ENCODE assay signal across 9 cellular contexts in genomic region chr2:152497481-152498052, GRCh38.
DNase-seq lines count a peak whose midpoint lies in the region; ATAC-seq and TF ChIP-seq lines count a peak whose summit lies in the region.
"Had no signal": no experiment of that assay in that cellular context is flagged by ENCODE, and none has a peak within 500 bp of the region (broad histone marks: within the 10 kb centered on the region; RNA-seq: fewer than 3 reads in every experiment).

No MANE protein-coding gene starts in this region.

- H3K79me2 ChIP-seq in GM23338 (replicated peaks; ENCODE audit: insufficient read depth) = peaks cover 81% of the 10 kb centered on the region

- peaks cover 61% of the 10 kb centered on the region for H3K4me1 Mint-ChIP-seq in GM23338
- H3K4me1 Mint-ChIP-seq in activated naive CD4-positive, alpha-beta T cell treated with anti-CD3 and anti-CD28 coated beads for 36 hours (ENCODE audit: low read depth) = peaks cover 3% of the 10 kb centered on the region
- peaks cover 45% of the 10 kb centered on the region for H3K4me1 Mint-ChIP-seq in glutamatergic neuron (ENCODE audit: low read depth, unreplicated experiment)

- peaks cover 0 to 76% (median 37%) of the 10 kb centered on the region in 11 experiments; a peak in 17 of 22 replicates for H3K36me3 ChIP-seq in BLaER1 treated with 17β-estradiol and CSF1 and Interleukin-3, amounts not matched to agents 10 nM and 100 nM
- no peaks in the 10 kb centered on the region for H3K36me3 ChIP-seq in GM23338 (ENCODE audit: insufficient read depth)

- H2AFZ ChIP-seq in GM23338 = no peak overlapping the region

- H3K9me3 Mint-ChIP-seq in GM23338 = peaks cover 9% of the 10 kb centered on the region; the same call in 2 of the 3 replicates
- H3K9me3 Mint-ChIP-seq in activated naive CD4-positive, alpha-beta T cell treated with anti-CD3 and anti-CD28 coated beads for 36 hours = no peaks in the 10 kb centered on the region
- peaks cover 17% of the 10 kb centered on the region for H3K9me3 Mint-ChIP-seq in glutamatergic neuron (ENCODE audit: unreplicated experiment)

- H3K4me1 ChIP-seq in BLaER1 treated with 17β-estradiol and CSF1 and Interleukin-3, amounts not matched to agents 10 nM and 100 nM = peaks cover 8 to 98% (median 39%) of the 10 kb centered on the region in 10 experiments; a peak in 19 of 20 replicates
- H3K4me1 ChIP-seq in GM23338 (ENCODE audit: insufficient read depth) = peaks cover 27% of the 10 kb centered on the region

- H3K27ac ChIP-seq in BLaER1 treated with 17β-estradiol and CSF1 and Interleukin-3, amounts not matched to agents 10 nM and 100 nM = peak overlapping the region in 6 of 11 experiments; percentile 25 to 91 (median 72); a peak in 11 of 22 replicates
- no peak overlapping the region for H3K27ac ChIP-seq in GM23338 (ENCODE audit: low read depth)

- no peaks in the 10 kb centered on the region for H3K27me3 ChIP-seq in BLaER1 treated with 17β-estradiol and CSF1 and Interleukin-3, amounts not matched to agents 10 nM and 100 nM
- no peaks in the 10 kb centered on the region for H3K27me3 ChIP-seq in GM23338 (ENCODE audit: insufficient read depth)

- TF ChIP-seq CTCF in GM23338 (conservative IDR thresholded peaks at IDR 0.05; ENCODE audit: low read depth in 2 of 2) (no peak), fibroblast of the aortic adventitia (IDR thresholded peaks at IDR 0.05; ENCODE audit: insufficient read depth, low read length) (no peak), glutamatergic neuron (IDR thresholded peaks at IDR 0.05; ENCODE audit: partially characterized antibody, unreplicated experiment) (no peak)

- DNase-seq in GM23338 (ENCODE audit: low spot score) (no peak), NCI-H2196 (lab: John Stamatoyannopoulos, UW; ENCODE audit: unreplicated experiment) (peak; percentile 67), fibroblast of the aortic adventitia (ENCODE audit: low read depth) (peak; percentile 93), NCI-H2227 treated with DMSO at 0.1 percent for 48 hours (lab: John Stamatoyannopoulos, UW) (no peak), glutamatergic neuron (no peak)
- no peak for DNase-seq in activated naive CD4-positive, alpha-beta T cell treated with anti-CD3 and anti-CD28 coated beads for 36 hours
- DNase-seq in activated CD8-positive, alpha-beta memory T cell treated with anti-CD3 and anti-CD28 coated beads, Interleukin-2, amount 50 U/mL, for 4 hours = no peak
- DNase-seq: MM.1S had no signal

- intact Hi-C loops in activated naive CD4-positive, alpha-beta T cell treated with anti-CD3 and anti-CD28 coated beads for 36 hours (cut with micrococcal nuclease) = no loop called here

- 0 out of 20 replicates have a peak overlapping the region, but pooled peaks of 1 of the 10 experiments have one; percentile 7 for H3K4me3 ChIP-seq in BLaER1 treated with 17β-estradiol and CSF1 and Interleukin-3, amounts not matched to agents 10 nM and 100 nM
- H3K4me3 ChIP-seq in GM23338 = no peak overlapping the region
- H3K4me3 ChIP-seq in fibroblast of the aortic adventitia (ENCODE audit: low read depth, low read length) = no peak overlapping the region

- peaks cover 2% of the 10 kb centered on the region; the same call in 1 of the 2 replicates for H3K9me2 ChIP-seq in GM23338 (ENCODE audit: insufficient read depth)

- H3K4me3 Mint-ChIP-seq in GM23338 = no peak overlapping the region
- no peak overlapping the region for H3K4me3 Mint-ChIP-seq in activated naive CD4-positive, alpha-beta T cell treated with anti-CD3 and anti-CD28 coated beads for 36 hours
- no peak overlapping the region for H3K4me3 Mint-ChIP-seq in glutamatergic neuron (ENCODE audit: unreplicated experiment)

- CTCF ChIA-PET in activated naive CD4-positive, alpha-beta T cell treated with anti-CD3 and anti-CD28 coated beads for 36 hours (lab: Charles Lee) = no interaction called here

- H3F3A ChIP-seq in GM23338 (replicated peaks; ENCODE audit: low read depth) = no peaks in the 10 kb centered on the region

- H3K4me2 ChIP-seq in BLaER1 treated with 17β-estradiol and CSF1 and Interleukin-3, amounts not matched to agents 10 nM and 100 nM = peak overlapping the region in 4 of 11 experiments; percentile 29 to 89 (median 82); a peak in 8 of 22 replicates
- no peak overlapping the region for H3K4me2 ChIP-seq in GM23338

- ATAC-seq in GM23338 = no peak

- peaks cover 8 to 54% (median 35%) of the 10 kb centered on the region in 11 experiments; a peak in 20 of 22 replicates for H3K9me3 ChIP-seq in BLaER1 treated with 17β-estradiol and CSF1 and Interleukin-3, amounts not matched to agents 10 nM and 100 nM (replicated peaks in 1 of 11)

- peak overlapping the region in 4 of 11 experiments; percentile 37 to 75 (median 68); a peak in 6 of 22 replicates for H3K9ac ChIP-seq in BLaER1 treated with 17β-estradiol and CSF1 and Interleukin-3, amounts not matched to agents 10 nM and 100 nM

- peaks cover 0 to 97% (median 40%) of the 10 kb centered on the region in 11 experiments; a peak in 8 of 22 replicates for H4K20me1 ChIP-seq in BLaER1 treated with 17β-estradiol and CSF1 and Interleukin-3, amounts not matched to agents 10 nM and 100 nM
- no peaks in the 10 kb centered on the region; the same call in 1 of the 2 replicates for H4K20me1 ChIP-seq in GM23338 (replicated peaks; ENCODE audit: insufficient read depth)

- H3K27ac Mint-ChIP-seq in GM23338 (peak overlapping the region; percentile 47), glutamatergic neuron (ENCODE audit: unreplicated experiment) (no peak overlapping the region)
- H3K27ac Mint-ChIP-seq in activated naive CD4-positive, alpha-beta T cell treated with anti-CD3 and anti-CD28 coated beads for 36 hours = no peak overlapping the region

- H3K27me3 Mint-ChIP-seq in GM23338 (ENCODE audit: insufficient read depth, low read depth, poor library complexity) = peaks cover 2% of the 10 kb centered on the region
- peaks cover 18% of the 10 kb centered on the region for H3K27me3 Mint-ChIP-seq in activated naive CD4-positive, alpha-beta T cell treated with anti-CD3 and anti-CD28 coated beads for 36 hours (ENCODE audit: low read depth)
- H3K27me3 Mint-ChIP-seq in glutamatergic neuron (ENCODE audit: unreplicated experiment) = peaks cover 2% of the 10 kb centered on the region

- peaks cover 12% of the 10 kb centered on the region; the same call in 2 of the 3 replicates for H3K36me3 Mint-ChIP-seq in GM23338 (ENCODE audit: low read depth)
- H3K36me3 Mint-ChIP-seq in activated naive CD4-positive, alpha-beta T cell treated with anti-CD3 and anti-CD28 coated beads for 36 hours (ENCODE audit: low read depth) = no peaks in the 10 kb centered on the region
- H3K36me3 Mint-ChIP-seq in glutamatergic neuron (ENCODE audit: unreplicated experiment) = no peaks in the 10 kb centered on the region

TF ChIP-seq in GM23338, 12 proteins besides CTCF, POLR2A, EP300 and RAD21 (continues in another document):
- no peak for TF ChIP-seq JUNB (IDR thresholded peaks at IDR 0.05; ENCODE audit: unreplicated experiment)
- TF ChIP-seq ZNF331 (CRISPR knock-in tag; IDR thresholded peaks at IDR 0.05; ENCODE audit: low read depth) = no peak

Comparison
In these comparisons a context has a peak if more than half of its experiments do, and no peak if none do; other contexts are left out.
1. DNase-seq: peak in NCI-H2196 (single experiment) and fibroblast of the aortic adventitia (single experiment); none in GM23338 (single experiment), NCI-H2227 treated with DMSO at 0.1 percent for 48 hours (single experiment), activated naive CD4-positive, alpha-beta T cell treated with anti-CD3 and anti-CD28 coated beads for 36 hours (single experiment), glutamatergic neuron (single experiment) and activated CD8-positive, alpha-beta memory T cell treated with anti-CD3 and anti-CD28 coated beads, Interleukin-2, amount 50 U/mL, for 4 hours (single experiment).